1 cellular context compared by ENCODE assay signal in the genomic region with DNA sequence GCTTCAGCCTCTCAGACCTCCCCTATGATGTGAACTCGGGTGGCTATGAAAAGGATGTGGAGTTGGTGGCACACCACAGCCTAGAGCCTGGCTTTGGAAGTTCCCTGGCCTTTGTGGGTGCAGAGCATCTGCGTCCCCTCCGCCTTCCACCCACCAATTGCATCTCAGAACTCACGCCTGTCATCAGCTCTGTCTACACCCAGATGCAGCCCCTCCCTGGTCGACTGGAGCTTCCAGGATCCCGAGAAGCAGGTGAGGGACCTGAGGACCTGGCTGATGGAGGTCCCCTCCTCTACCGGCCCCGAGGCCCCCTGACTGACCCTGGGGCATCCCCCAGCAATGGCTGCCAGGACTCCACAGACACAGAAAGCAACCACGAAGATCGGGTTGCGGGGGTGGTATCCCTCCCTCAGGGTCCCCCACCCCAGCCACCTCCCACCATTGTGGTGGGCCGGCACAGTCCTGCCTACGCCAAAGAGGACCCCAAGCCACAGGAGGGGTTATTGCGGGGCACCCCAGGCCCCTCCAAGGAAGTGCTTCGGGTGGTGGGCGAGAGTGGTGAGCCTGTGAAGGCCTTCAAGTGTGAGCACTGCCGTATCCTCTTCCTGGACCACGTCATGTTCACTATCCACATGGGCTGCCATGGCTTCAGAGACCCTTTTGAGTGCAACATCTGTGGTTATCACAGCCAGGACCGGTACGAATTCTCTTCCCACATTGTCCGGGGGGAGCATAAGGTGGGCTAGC.
TF ChIP-seq lines count a peak whose summit lies in the region.

No MANE protein-coding gene starts in this region.

TF ChIP-seq in K562, 482 proteins besides CTCF, POLR2A, EP300 and RAD21:
- TF ChIP-seq SUPT5H (IDR thresholded peaks at IDR 0.05): no peak
- TF ChIP-seq RBFOX2 (IDR thresholded peaks at IDR 0.05; ENCODE audit: low read depth, low read length): 0 out of 2 replicates have a peak, but pooled peaks have one; percentile 23
- TF ChIP-seq POLR2G (IDR thresholded peaks at IDR 0.05; ENCODE audit: low read depth, low read length): peak; percentile 38
- TF ChIP-seq SIRT6 (IDR thresholded peaks at IDR 0.05; ENCODE audit: low read depth, low read length): no peak
